24 cellular contexts compared by ENCODE assay signal in the genomic region with DNA sequence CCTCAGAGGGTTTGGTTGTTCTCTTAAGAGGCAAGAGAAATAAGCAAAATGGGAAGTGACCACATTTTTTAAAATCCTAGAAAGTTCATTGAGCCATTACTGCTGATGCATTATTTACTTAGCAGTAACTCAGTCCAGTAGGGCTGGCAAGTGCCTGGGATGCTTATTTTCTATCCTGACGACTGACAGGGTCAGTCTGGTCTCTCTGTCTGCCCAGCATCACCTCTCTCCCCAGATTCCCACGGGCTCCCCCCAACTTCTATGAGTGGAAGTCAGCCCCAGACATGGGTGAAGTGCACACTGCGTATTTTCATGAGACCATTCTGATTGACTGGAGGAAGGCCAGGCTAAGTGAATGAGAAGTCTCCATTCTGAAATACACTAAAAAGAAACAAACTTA. TPM values are rescaled to one million over a fixed set of nuclear protein-coding genes. Genes with fewer than 3 reads are reported as not detected.
"Had no signal": no experiment of that assay in that cellular context is flagged by ENCODE, and none has a peak within 500 bp of the region (broad histone marks: within the 10 kb centered on the region; RNA-seq: fewer than 3 reads in every experiment).

No MANE protein-coding gene starts in this region.

- H3K27ac ChIP-seq: dorsolateral prefrontal cortex, epithelial cell of prostate, foreskin keratinocyte, gastroesophageal sphincter, heart left ventricle, hepatocyte, left lung, neutrophil, prostate gland, right atrium auricular region, stomach, tibial artery had no signal

- H3K36me3 ChIP-seq: gastroesophageal sphincter, heart left ventricle, left lung, neutrophil, prostate gland, right atrium auricular region, stomach, tibial artery had no signal

- H3K4me3 Mint-ChIP-seq: stimulated activated effector memory CD8-positive, alpha-beta T cell treated with anti-CD3 and anti-CD28 coated beads, Interleukin-12 subunit alpha, Interleukin-12 subunit beta, amount 100 ng/mL, for 72 hours; type B pancreatic cell had no signal

- H2AFZ ChIP-seq: hepatocyte had no signal

- H3K4me2 ChIP-seq: hepatocyte, smooth muscle cell had no signal

- H3K4me1 Mint-ChIP-seq: stimulated activated effector memory CD8-positive, alpha-beta T cell treated with anti-CD3 and anti-CD28 coated beads, Interleukin-12 subunit alpha, Interleukin-12 subunit beta, amount 100 ng/mL, for 72 hours had no signal

- H3K36me3 Mint-ChIP-seq: naive thymus-derived CD8-positive, alpha-beta T cell; stimulated activated effector memory CD8-positive, alpha-beta T cell treated with anti-CD3 and anti-CD28 coated beads, Interleukin-12 subunit alpha, Interleukin-12 subunit beta, amount 100 ng/mL, for 72 hours had no signal

- DNase-seq: dorsolateral prefrontal cortex; effector CD4-positive, alpha-beta T cell; foreskin keratinocyte; heart left ventricle; kidney; left lung; mammary epithelial cell; naive thymus-derived CD8-positive, alpha-beta T cell; stimulated activated CD4-positive, alpha-beta T cell treated with anti-CD3 and anti-CD28 coated beads, Interleukin-2, amount 100 ng/mL, for 24 hours; stimulated activated CD4-positive, alpha-beta T cell treated with anti-CD3 and anti-CD28 coated beads, Interleukin-4, amount 100 ng/mL, for 24 hours; stimulated activated naive CD4-positive, alpha-beta T cell treated with Interleukin-2 at 50 U/mL for 16 hours; stomach; tibial artery had no signal

- H3K79me2 ChIP-seq: hepatocyte had no signal

- H3K27ac Mint-ChIP-seq: stimulated activated effector memory CD8-positive, alpha-beta T cell treated with anti-CD3 and anti-CD28 coated beads, Interleukin-12 subunit alpha, Interleukin-12 subunit beta, amount 100 ng/mL, for 72 hours; type B pancreatic cell had no signal

- ATAC-seq: esophagus mucosa; foreskin keratinocyte; gastroesophageal sphincter; heart left ventricle; left lung; naive thymus-derived CD8-positive, alpha-beta T cell; sciatic nerve; stimulated activated effector memory CD8-positive, alpha-beta T cell treated with anti-CD3 and anti-CD28 coated beads, Interleukin-12 subunit alpha, Interleukin-12 subunit beta, amount 100 ng/mL, for 72 hours had no signal

- H3K4me3 ChIP-seq: dorsolateral prefrontal cortex, gastroesophageal sphincter, heart left ventricle, hepatocyte, left lung, prostate gland, right atrium auricular region, smooth muscle cell, stomach, tibial artery had no signal

- H3K27me3 Mint-ChIP-seq: type B pancreatic cell had no signal

- H3K9me3 Mint-ChIP-seq: naive thymus-derived CD8-positive, alpha-beta T cell; stimulated activated effector memory CD8-positive, alpha-beta T cell treated with anti-CD3 and anti-CD28 coated beads, Interleukin-12 subunit alpha, Interleukin-12 subunit beta, amount 100 ng/mL, for 72 hours; type B pancreatic cell had no signal

- H3K9me3 ChIP-seq: heart left ventricle, left lung, neutrophil, prostate gland, right atrium auricular region, stomach, tibial artery had no signal

- H3K4me1 ChIP-seq: foreskin keratinocyte, gastroesophageal sphincter, heart left ventricle, left lung, prostate gland, right atrium auricular region, stomach, tibial artery had no signal

- H3K27me3 ChIP-seq: foreskin keratinocyte, hepatocyte, right atrium auricular region had no signal

RNA-seq across cellular contexts. Expression of a gene that starts 10.3 kb away (rescaled TPM):
- total RNA-seq: right atrium auricular region had no signal
